ENCODE assay signal across 18 cellular contexts in the genomic region with DNA sequence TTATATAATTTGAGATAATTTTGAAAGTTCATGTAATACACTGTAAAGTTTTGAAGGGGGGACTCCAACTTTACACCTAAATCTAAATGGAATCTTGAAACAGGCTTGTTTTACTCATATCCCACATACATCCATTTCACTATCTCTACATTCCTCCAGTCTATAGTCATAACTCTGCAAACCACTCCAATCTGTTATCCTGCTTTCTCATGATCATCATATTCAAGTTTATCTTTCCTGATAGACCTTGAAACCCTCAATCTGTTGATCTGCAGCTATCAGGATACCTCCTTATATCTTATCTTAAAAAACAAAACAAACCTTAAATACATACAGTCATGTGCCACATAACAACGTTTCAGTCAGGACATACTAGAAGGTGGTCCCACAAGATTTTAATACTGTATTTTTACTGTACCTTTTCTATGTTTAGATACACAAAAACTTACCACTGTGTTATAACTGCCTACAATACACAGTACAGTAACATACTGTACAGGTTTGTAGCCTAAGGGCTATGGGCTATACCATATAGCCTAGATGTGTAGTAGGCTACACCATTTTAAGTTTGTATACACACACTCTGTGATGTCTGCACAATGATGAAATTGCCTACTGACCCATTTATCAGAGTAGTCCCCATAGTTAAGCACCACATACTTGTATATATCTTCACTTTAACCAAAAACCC. TPM values are rescaled to one million over a fixed set of nuclear protein-coding genes. Genes with fewer than 3 reads are reported as not detected.
DNase-seq lines count a peak whose midpoint lies in the region; ATAC-seq, FAIRE-seq and TF ChIP-seq lines count a peak whose summit lies in the region.
"Had no signal": no experiment of that assay in that cellular context is flagged by ENCODE, and none has a peak within 500 bp of the region (broad histone marks: within the 10 kb centered on the region; RNA-seq: fewer than 3 reads in every experiment).

No MANE protein-coding gene starts in this region.

- SMC1A ChIA-PET in GM12878 (lab: Charles Lee; ENCODE audit: uncharacterized antibody, unreplicated experiment) = no interaction called here

- peak; percentile 32 for DNase-seq in AG04450 (ENCODE audit: low read depth, low spot score)
- peak; percentile 61 for DNase-seq in HT1080 (ENCODE audit: low read depth)
- DNase-seq in GM12878 (ENCODE audit: low read depth, low spot score) = no peak
- DNase-seq in immature natural killer cell = no peak
- DNase-seq in NCI-H2227 (lab: John Stamatoyannopoulos, UW; ENCODE audit: unreplicated experiment) = no peak
- DNase-seq in globus pallidus (ENCODE audit: low spot score) = no peak
- no peak for DNase-seq in SJCRH30
- DNase-seq in left lung = no peak
- DNase-seq: activated effector memory CD4-positive, alpha-beta T cell treated with Interleukin-2 at 50 U/mL for 16 hours; cortex of kidney; MG63; NCI-H2029 treated with DMSO at 0.1 percent for 48 hours; NCI-H526; stomach; WERI-Rb-1 had no signal

- intact Hi-C loops in GM12878 (cut with micrococcal nuclease; ENCODE audit: unreplicated experiment) (no loop called here), left lung (cut with DNase I) (no loop called here)

- no peak for TF ChIP-seq POLR2A in GM12878 (IDR thresholded peaks at IDR 0.05; ENCODE audit: low read depth, low read length)

- TF ChIP-seq EP300 in GM12878 (IDR thresholded peaks at IDR 0.05; ENCODE audit: borderline replicate concordance in 1 of 2, control insufficient read depth in 1 of 2, low read depth in 2 of 2, low read length in 2 of 2) = no peak

- FAIRE-seq in GM12878 (lab: Jason Lieb, UNC) = no peak

- RAD21 ChIA-PET in GM12878 (lab: Charles Lee; ENCODE audit: unreplicated experiment) = no interaction called here

- no peak for TF ChIP-seq CTCF in AG04450 (IDR thresholded peaks at IDR 0.05; ENCODE audit: low read depth, low read length)
- TF ChIP-seq CTCF in GM12878 (IDR thresholded peaks at IDR 0.05 in 2 of 3, conservative IDR thresholded peaks at IDR 0.05 in 1 of 3; ENCODE audit: control insufficient read depth in 2 of 3, extremely low read depth in 1 of 3, insufficient read depth in 1 of 3, low read depth in 3 of 3, low read length in 3 of 3) = no peak
- no peak for TF ChIP-seq CTCF in left lung (IDR thresholded peaks at IDR 0.05)

- no peaks in the 10 kb centered on the region for H3K4me1 ChIP-seq in GM12878 (ENCODE audit: control insufficient read depth, insufficient read depth, low read length)
- H3K4me1 ChIP-seq in SJCRH30 = no peaks in the 10 kb centered on the region
- H3K4me1 ChIP-seq in left lung = peaks cover 0 to 35% of the 10 kb centered on the region in 2 donors

- H4K20me1 ChIP-seq in GM12878 (ENCODE audit: control insufficient read depth, insufficient read depth) = no peaks in the 10 kb centered on the region

- peaks cover 0 to 4% (median 2%) of the 10 kb centered on the region in 3 donors for H3K27me3 Mint-ChIP-seq in immature natural killer cell (ENCODE audit: low read depth in 3 of 3)

- H3K27ac Mint-ChIP-seq in immature natural killer cell = peak overlapping the region in 4 of 6 donors; percentile 7 to 74 (median 16)
- H3K27ac Mint-ChIP-seq: nephron had no signal

- H3K4me1 Mint-ChIP-seq in immature natural killer cell = peaks cover 50 to 52% of the 10 kb centered on the region in 2 donors

- H3K9ac ChIP-seq in GM12878 (ENCODE audit: control insufficient read depth, insufficient read depth, low read length) = no peak overlapping the region

- 46% methylated on average over 1 of the region's 1 CpG for WGBS in GM12878 (ENCODE audit: insufficient coverage, insufficient replicate concordance, low lambda C conversion rate, missing lambda C conversion rate)

- CTCF ChIA-PET in AG04450 (lab: Charles Lee) = no interaction called here
- CTCF ChIA-PET in GM12878 (lab: Yijun Ruan, JAX) = interaction anchor here (1.5 kb wide), 1 partner anchor 13 kb away, joined by 7 read pairs; no protein-coding TSS in a partner anchor

- H3K4me3 ChIP-seq in AG04450 (ENCODE audit: low read depth, low read length) (no peak overlapping the region), GM12878 (no peak overlapping the region), SJCRH30 (no peak overlapping the region), left lung (no peak overlapping the region)
- H3K4me3 ChIP-seq: MG63, stomach had no signal

- peaks cover 0 to 4% (median 3%) of the 10 kb centered on the region in 3 donors for H3K36me3 Mint-ChIP-seq in immature natural killer cell

- POLR2A ChIA-PET in AG04450 (lab: Yijun Ruan, JAX) (no interaction called here), GM12878 (lab: Charles Lee) (no interaction called here)

- TF ChIP-seq RAD21 in GM12878 (IDR thresholded peaks at IDR 0.05; ENCODE audit: insufficient read depth, low read depth, low read length) = no peak

- peaks cover 6% of the 10 kb centered on the region for H3K79me2 ChIP-seq in GM12878 (ENCODE audit: control insufficient read depth, insufficient read depth, low read length)

- H3K4me3 Mint-ChIP-seq in immature natural killer cell = peak overlapping the region in 2 of 5 donors; percentile 1 to 37
- H3K4me3 Mint-ChIP-seq: nephron had no signal

- in situ Hi-C loops in GM12878 (cut with MboI) = no loop called here

- H3K9me3 Mint-ChIP-seq in immature natural killer cell = no peaks in the 10 kb centered on the region
- H3K9me3 Mint-ChIP-seq: nephron had no signal

- H3K9me3 ChIP-seq in AG04450 (ENCODE audit: control insufficient read depth, insufficient read depth, low read length) (no peaks in the 10 kb centered on the region), GM12878 (replicated peaks; ENCODE audit: control insufficient read depth, insufficient read depth, low read length) (no peaks in the 10 kb centered on the region; the same call in 2 of the 3 replicates), SJCRH30 (replicated peaks) (no peaks in the 10 kb centered on the region; the same call in 1 of the 2 replicates), left lung (no peaks in the 10 kb centered on the region)
- H3K9me3 ChIP-seq: stomach had no signal

- H2AFZ ChIP-seq in GM12878 (ENCODE audit: control insufficient read depth, low read depth, low read length) = no peak overlapping the region

- H3K27ac ChIP-seq in AG04450 (ENCODE audit: low read depth, low read length) (no peak overlapping the region), GM12878 (ENCODE audit: control insufficient read depth, insufficient read depth) (no peak overlapping the region), SJCRH30 (no peak overlapping the region), left lung (no peak overlapping the region)
- H3K27ac ChIP-seq: stomach, WERI-Rb-1 had no signal

- H3K36me3 ChIP-seq in GM12878 (ENCODE audit: control insufficient read depth in 2 of 2, insufficient read depth in 2 of 2, low read length in 1 of 2) (no peaks in the 10 kb centered on the region), SJCRH30 (peaks cover 14% of the 10 kb centered on the region), left lung (peaks cover 0 to 12% of the 10 kb centered on the region in 2 donors)

- no peak overlapping the region for H3K4me2 ChIP-seq in GM12878 (ENCODE audit: control insufficient read depth, insufficient read depth)

- BruUV-seq in GM12878 (replicated peaks; lab: Mats Ljungman, UMichigan) = TSS peak; percentile 22

- ATAC-seq in GM12878 (peak; percentile 49; the same call in 2 of the 3 replicates), left lung (no peak)

- H3K27me3 ChIP-seq in AG04450 (ENCODE audit: control insufficient read depth, insufficient read depth, low read length) (no peaks in the 10 kb centered on the region), GM12878 (replicated peaks in 1 of 2; ENCODE audit: control insufficient read depth in 2 of 2, insufficient read depth in 2 of 2, low read length in 1 of 2) (no peaks in the 10 kb centered on the region), SJCRH30 (no peaks in the 10 kb centered on the region), left lung (no peaks in the 10 kb centered on the region)
- H3K27me3 ChIP-seq: MG63, stomach had no signal

RNA-seq across cellular contexts. Expression of a gene that starts 14.0 kb away (rescaled TPM):
- polyA plus RNA-seq in AG04450 (2011; rRNA removed) = 22.2 and 32.6 TPM in 2 replicates
- polyA minus RNA-seq in AG04450 (2011; rRNA and poly(A)+ RNA removed) = 18.0 and 25.9 TPM in 2 replicates
- total RNA-seq in HT1080 (2014; rRNA removed; shearing (Covaris generic)) = 48.0 and 49.5 TPM in 2 replicates
- polyA plus RNA-seq in HT1080 (2015; cell fraction: cytosol; rRNA removed) = 41.8 and 43.0 TPM in 2 replicates
- 18.0 TPM in 2 replicates for polyA plus RNA-seq in HT1080 (2015; cell fraction: nucleus; rRNA removed)
- 39.5 and 49.5 TPM in 2 replicates for total RNA-seq in GM12878 (2013; cell fraction: nucleolus; rRNA removed)
- 17.6 and 19.1 TPM in 2 replicates for total RNA-seq in GM12878 (2014; rRNA removed)
- total RNA-seq in GM12878 (2014; rRNA removed; fragmentation: Illumina TruSeq; extraction: Trizol) = 13.6 and 14.2 TPM in 2 replicates
- total RNA-seq in GM12878 (2021) = 9.7 and 13.4 TPM in 2 replicates
- 5.0 TPM for polyA plus RNA-seq in GM12878 (2011; ENCODE audit: low read depth)
- 12.1 and 16.2 TPM in 2 replicates for polyA plus RNA-seq in GM12878 (2011; rRNA removed)
- polyA plus RNA-seq in GM12878 (2011; cell fraction: cytosol; rRNA removed) = 6.6 and 7.5 TPM in 2 replicates
- polyA plus RNA-seq in GM12878 (2011; cell fraction: nucleus; rRNA removed) = 6.9 and 8.5 TPM in 2 replicates
- 7.2 and 8.5 TPM in 2 replicates for polyA plus RNA-seq in GM12878 (2012)
- 8.1 and 9.8 TPM in 2 replicates for polyA plus RNA-seq in GM12878 (2014; fragmentation: Illumina TruSeq; extraction: Trizol)
- 1 to 10 TPM in 1 of 2 experiments, under 1 TPM in 1; 0.80 to 2.8 TPM for polyA plus RNA-seq in GM12878 (2014; fragmentation: Nextera tagmentation; extraction: Ambion mirVana)
- polyA plus RNA-seq in GM12878 (2014; rRNA removed) = 10.2 and 12.3 TPM in 2 replicates
- polyA plus RNA-seq in GM12878 (2016; fragmentation: Nextera tagmentation; extraction: Ambion mirVana) = 10 to 100 TPM; 21.9 to 24.4 TPM
- 6.4 and 7.1 TPM in 2 replicates for polyA minus RNA-seq in GM12878 (2011; rRNA and poly(A)+ RNA removed)
- 3.2 and 7.9 TPM in 2 replicates for polyA minus RNA-seq in GM12878 (2011; cell fraction: cytosol; rRNA and poly(A)+ RNA removed)
- 19.0 and 37.2 TPM in 2 replicates for polyA minus RNA-seq in GM12878 (2011; cell fraction: nucleus; rRNA and poly(A)+ RNA removed)
- 10 to 100 TPM; 77.8 to 97.0 (median 88.5) TPM for polyA plus RNA-seq in immature natural killer cell
- total RNA-seq in SJCRH30 (2014; rRNA removed; shearing (Covaris generic)) = 35.3 and 39.1 TPM in 2 replicates
- 10 to 100 TPM; 18.5 to 22.3 TPM for total RNA-seq in left lung

RNA-seq across cellular contexts. Expression of a gene that starts 49.6 kb away (rescaled TPM):
- polyA plus RNA-seq in AG04450 (2011; rRNA removed) (not detected in 2 replicates), GM12878 (2011; rRNA removed) (not detected in 2 replicates), GM12878 (2014; fragmentation: Illumina TruSeq; extraction: Trizol) (not detected in 2 replicates), GM12878 (2014; fragmentation: Nextera tagmentation; extraction: Ambion mirVana) (under 1 TPM in 1 of 2 experiments, not detected in 1; 0.04 TPM), GM12878 (2014; rRNA removed) (0.20 and 0.50 TPM in 2 replicates), GM12878 (2016; fragmentation: Nextera tagmentation; extraction: Ambion mirVana) (not detected), immature natural killer cell (not detected)
- polyA minus RNA-seq in AG04450 (2011; rRNA and poly(A)+ RNA removed) = not detected in 2 replicates
- not detected in 2 replicates for total RNA-seq in HT1080 (2014; rRNA removed; shearing (Covaris generic))
- not detected in 2 replicates for polyA plus RNA-seq in HT1080 (2015; cell fraction: cytosol; rRNA removed)
- not detected in 2 replicates for polyA plus RNA-seq in HT1080 (2015; cell fraction: nucleus; rRNA removed)
- total RNA-seq in GM12878 (2013; cell fraction: nucleolus; rRNA removed) = not detected in 2 replicates
- total RNA-seq in GM12878 (2014; rRNA removed) (0.40 TPM in 1 of 2 replicates, not detected in the other), GM12878 (2014; rRNA removed; fragmentation: Illumina TruSeq; extraction: Trizol) (0.18 and 0.58 TPM in 2 replicates), GM12878 (2021) (0.32 and 0.54 TPM in 2 replicates), left lung (not detected)
- not detected for polyA plus RNA-seq in GM12878 (2011; ENCODE audit: low read depth)
- polyA plus RNA-seq in GM12878 (2011; cell fraction: cytosol; rRNA removed) = not detected in 2 replicates
- polyA plus RNA-seq in GM12878 (2011; cell fraction: nucleus; rRNA removed) = not detected in 2 replicates
- not detected in 2 replicates for polyA plus RNA-seq in GM12878 (2012)
- polyA minus RNA-seq in GM12878 (2011; rRNA and poly(A)+ RNA removed) = not detected in 2 replicates
- polyA minus RNA-seq in GM12878 (2011; cell fraction: cytosol; rRNA and poly(A)+ RNA removed) = not detected in 2 replicates
- not detected in 2 replicates for polyA minus RNA-seq in GM12878 (2011; cell fraction: nucleus; rRNA and poly(A)+ RNA removed)
- 0.34 TPM in 1 of 2 replicates, not detected in the other for total RNA-seq in SJCRH30 (2014; rRNA removed; shearing (Covaris generic))
- total RNA-seq: stomach, urinary bladder had no signal
- polyA plus RNA-seq: esophagus, stomach, urinary bladder had no signal

Comparison
In these comparisons a context has a peak if more than half of its experiments do, and no peak if none do; other contexts are left out.
1. DNase-seq: peak in AG04450 (single experiment) and HT1080 (single experiment); none in GM12878 (single experiment), immature natural killer cell (0 of 3), NCI-H2227 (single experiment), globus pallidus (single experiment), SJCRH30 (0 of 2) and left lung (0 of 2).